Comparison of ENCODE assay signal across 8 cellular contexts in the genomic region with DNA sequence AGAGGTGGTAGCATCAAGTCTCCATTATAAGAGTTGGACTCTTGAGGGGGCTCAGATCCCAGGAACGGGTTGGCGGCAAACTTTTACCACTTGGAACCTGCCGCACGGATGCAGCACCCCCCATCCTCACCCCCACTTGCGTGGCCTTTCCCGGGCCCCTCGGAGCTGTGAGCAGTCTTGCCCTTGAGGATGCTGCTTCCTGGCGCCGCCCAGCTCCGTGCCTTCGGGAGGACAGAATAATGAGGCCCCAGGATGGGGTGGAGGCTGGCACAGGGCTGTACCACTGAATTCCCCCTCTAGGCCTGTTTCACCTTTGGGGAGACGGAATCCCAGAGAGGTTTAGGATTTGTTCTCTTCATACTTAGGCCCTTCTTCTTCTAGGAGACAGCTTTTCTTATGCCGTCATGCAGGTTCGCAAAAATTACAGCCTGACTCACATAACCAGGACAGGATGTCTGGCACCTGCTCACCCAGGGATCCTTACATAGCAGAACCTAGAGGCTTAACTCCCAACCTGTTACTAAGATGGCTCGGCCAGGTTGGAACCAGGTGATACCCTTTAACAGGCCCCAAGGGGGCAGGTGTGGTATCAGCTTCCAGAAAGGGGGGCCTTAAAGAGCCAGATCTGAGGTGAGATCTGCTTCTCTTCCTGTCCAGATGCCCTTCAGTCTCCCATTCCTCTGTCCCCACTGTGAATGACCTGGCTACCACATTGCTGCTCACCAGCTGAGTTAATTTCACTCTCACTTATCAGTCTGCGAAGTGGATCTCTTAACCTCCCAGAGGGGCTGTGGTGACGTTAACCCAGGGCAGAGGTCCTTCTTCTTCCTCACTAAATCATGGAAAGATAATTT.
A peak's percentile ranks its signal among the peaks of the same experiment; 100 is the strongest.
DNase-seq lines count a peak whose midpoint lies in the region; ATAC-seq lines count a peak whose summit lies in the region.

No MANE protein-coding gene starts in this region.

- no peak for ATAC-seq in effector memory CD8-positive, alpha-beta T cell (replicated peaks)
- ATAC-seq in HG03045 (IDR thresholded peaks at IDR 0.05; ENCODE audit: unreplicated experiment) = no peak
- no peak for ATAC-seq in HG02970 (IDR thresholded peaks at IDR 0.05; ENCODE audit: low FRiP score, unreplicated experiment)

- H3K9me3 ChIP-seq in neuron (ENCODE audit: low read length) = no peaks in the 10 kb centered on the region

- H3K27me3 ChIP-seq in neuron (ENCODE audit: insufficient read depth, low read length) = peaks cover 24% of the 10 kb centered on the region

- H2AFZ ChIP-seq in neuron (ENCODE audit: low read depth, low read length) = peak overlapping the region; percentile 63

- no peak overlapping the region for H3K27ac Mint-ChIP-seq in effector memory CD8-positive, alpha-beta T cell

- no peaks in the 10 kb centered on the region for H3K9me3 Mint-ChIP-seq in effector memory CD8-positive, alpha-beta T cell

- H3K36me3 ChIP-seq in neuron (ENCODE audit: insufficient read depth, low read length) = no peaks in the 10 kb centered on the region

- H3K36me3 Mint-ChIP-seq in effector memory CD8-positive, alpha-beta T cell (ENCODE audit: insufficient read depth) = no peaks in the 10 kb centered on the region

- peaks cover 21% of the 10 kb centered on the region for H3K4me1 ChIP-seq in neuron (ENCODE audit: insufficient read depth, low read length)

- peak overlapping the region; percentile 62 to 65 for H3K4me3 Mint-ChIP-seq in effector memory CD8-positive, alpha-beta T cell

- H3K4me1 Mint-ChIP-seq in effector memory CD8-positive, alpha-beta T cell (ENCODE audit: low read depth in 2 of 2) = peaks cover 11 to 15% of the 10 kb centered on the region in 2 donors

- H3K27me3 Mint-ChIP-seq in effector memory CD8-positive, alpha-beta T cell = peaks cover 40 to 70% of the 10 kb centered on the region in 2 donors

- DNase-seq in DMS53 (lab: John Stamatoyannopoulos, UW) (peak; percentile 74), NCI-H2171 (lab: John Stamatoyannopoulos, UW) (peak; percentile 81), epidermal melanocyte (ENCODE audit: insufficient read length, low spot score) (no peak), COLO829 (ENCODE audit: low spot score) (no peak)
- no peak for DNase-seq in effector memory CD8-positive, alpha-beta T cell

- H3K4me3 ChIP-seq in neuron (ENCODE audit: low read length) = peak overlapping the region; percentile 53

Comparison
In these comparisons a context has a peak if more than half of its experiments do, and no peak if none do; other contexts are left out.
1. DNase-seq: peak in DMS53 (single experiment) and NCI-H2171 (single experiment); none in effector memory CD8-positive, alpha-beta T cell (0 of 3), epidermal melanocyte (single experiment) and COLO829 (single experiment).